39 cellular contexts compared by ENCODE assay signal in genomic region chr21:38072489-38072888, GRCh38.
"Had no signal": no experiment of that assay in that cellular context is flagged by ENCODE, and none has a peak within 500 bp of the region (broad histone marks: within the 10 kb centered on the region; RNA-seq: fewer than 3 reads in every experiment).

No MANE protein-coding gene starts in this region.

- H3K27ac ChIP-seq: adrenal gland, ascending aorta, body of pancreas, brain microvascular endothelial cell, breast epithelium, cardiac muscle cell had no signal

- H3K4me1 Mint-ChIP-seq: activated naive CD4-positive, alpha-beta T cell treated with anti-CD3 and anti-CD28 coated beads, Interleukin-2, amount 50 U/mL, for 24 hours; activated naive CD8-positive, alpha-beta T cell treated with anti-CD3 and anti-CD28 coated beads for 36 hours; activated naive CD8-positive, alpha-beta T cell treated with anti-CD3 and anti-CD28 coated beads, Interleukin-2, amount 10 ng/mL, durations not matched to agents 7 days and 5 days; activated naive CD8-positive, alpha-beta T cell treated with anti-CD3 and anti-CD28 coated beads, Interleukin-2, amount 50 U/mL, for 24 hours; central memory CD8-positive, alpha-beta T cell had no signal

- DNase-seq: activated effector memory CD4-positive, alpha-beta T cell treated with anti-CD3 and anti-CD28 coated beads, Interleukin-2, amount 50 U/mL, for 16 hours; activated effector memory CD4-positive, alpha-beta T cell treated with Interleukin-2 at 50 U/mL for 16 hours; activated gamma-delta T cell; activated gamma-delta T cell treated with Interleukin-2 at 50 U/mL for 16 hours; activated naive CD4-positive, alpha-beta T cell; activated naive CD4-positive, alpha-beta T cell treated with anti-CD3 and anti-CD28 coated beads for 36 hours; activated naive CD4-positive, alpha-beta T cell treated with anti-CD3 and anti-CD28 coated beads, Interleukin-2, amount 10 ng/mL, durations not matched to agents 7 days and 5 days; activated naive CD4-positive, alpha-beta T cell treated with anti-CD3 and anti-CD28 coated beads, Interleukin-2, amount 50 U/mL, for 16 hours; activated naive CD4-positive, alpha-beta T cell treated with Interleukin-2 at 50 U/mL for 16 hours; activated naive CD8-positive, alpha-beta T cell treated with anti-CD3 and anti-CD28 coated beads for 36 hours; activated naive CD8-positive, alpha-beta T cell treated with anti-CD3 and anti-CD28 coated beads, Interleukin-2, amount 10 ng/mL, durations not matched to agents 7 days and 5 days; activated naive CD8-positive, alpha-beta T cell treated with anti-CD3 and anti-CD28 coated beads, Interleukin-2, amount 50 U/mL, for 24 hours; activated T-cell treated with anti-CD3 and anti-CD28 coated beads, Interleukin-2, amount 50 U/mL, for 1 hour; activated T-cell treated with anti-CD3 and anti-CD28 coated beads, Interleukin-2, amount 50 U/mL, for 24 hours; activated T-cell treated with anti-CD3 and anti-CD28 coated beads, Interleukin-2, amount 50 U/mL, for 4 hours; activated T-cell treated with anti-CD3 and anti-CD28 coated beads, Interleukin-2, amount 50 U/mL, for 48 hours; activated T-cell treated with anti-CD3 and anti-CD28 coated beads, Interleukin-2, amount 50 U/mL, for 72 hours; adrenal gland; amniotic stem cell; amygdala; anterior cingulate cortex; aorta; body of pancreas; brain microvascular endothelial cell; caudate nucleus; central memory CD4-positive, alpha-beta T cell; cerebellar nuclear complex had no signal

- H3K9me3 ChIP-seq: adrenal gland, body of pancreas, breast epithelium had no signal

- H3K4me3 Mint-ChIP-seq: activated naive CD4-positive, alpha-beta T cell treated with anti-CD3 and anti-CD28 coated beads for 36 hours; activated naive CD4-positive, alpha-beta T cell treated with anti-CD3 and anti-CD28 coated beads, Interleukin-2, amount 10 ng/mL, durations not matched to agents 7 days and 5 days; activated naive CD4-positive, alpha-beta T cell treated with anti-CD3 and anti-CD28 coated beads, Interleukin-2, amount 50 U/mL, for 24 hours; activated naive CD8-positive, alpha-beta T cell; activated naive CD8-positive, alpha-beta T cell treated with anti-CD3 and anti-CD28 coated beads for 36 hours; activated naive CD8-positive, alpha-beta T cell treated with anti-CD3 and anti-CD28 coated beads, Interleukin-2, amount 10 ng/mL, durations not matched to agents 7 days and 5 days; activated naive CD8-positive, alpha-beta T cell treated with anti-CD3 and anti-CD28 coated beads, Interleukin-2, amount 50 U/mL, for 24 hours; activated T-cell treated with anti-CD3 and anti-CD28 coated beads, Interleukin-2, amount 50 U/mL, for 24 hours; activated T-cell treated with anti-CD3 and anti-CD28 coated beads, Interleukin-2, amount 50 U/mL, for 4 hours; activated T-cell treated with anti-CD3 and anti-CD28 coated beads, Interleukin-2, amount 50 U/mL, for 72 hours; activated T-helper 1 cell treated with anti-CD3 and anti-CD28 coated beads, Interleukin-12 subunit alpha, Interleukin-12 subunit beta, Interleukin-2, Interleukin-4 antibody, amounts not matched to agents 30 ng/mL and 10 ng/mL and 1 ng/mL, durations not matched to agents 14 hours and 24 hours and 36 hours; activated T-helper 17 cell treated with anti-CD3 and anti-CD28 coated beads, Interleukin-2, amount 50 U/mL, for 72 hours; brain; central memory CD8-positive, alpha-beta T cell had no signal

- H3K36me3 Mint-ChIP-seq: activated naive CD4-positive, alpha-beta T cell treated with anti-CD3 and anti-CD28 coated beads, Interleukin-2, amount 10 ng/mL, durations not matched to agents 7 days and 5 days; activated naive CD4-positive, alpha-beta T cell treated with anti-CD3 and anti-CD28 coated beads, Interleukin-2, amount 50 U/mL, for 24 hours; activated naive CD8-positive, alpha-beta T cell; activated naive CD8-positive, alpha-beta T cell treated with anti-CD3 and anti-CD28 coated beads for 36 hours; activated naive CD8-positive, alpha-beta T cell treated with anti-CD3 and anti-CD28 coated beads, Interleukin-2, amount 10 ng/mL, durations not matched to agents 7 days and 5 days; brain had no signal

- H3K4me1 ChIP-seq: adrenal gland, ascending aorta, body of pancreas, breast epithelium had no signal

- H3K27ac Mint-ChIP-seq: activated naive CD4-positive, alpha-beta T cell treated with anti-CD3 and anti-CD28 coated beads for 36 hours; activated naive CD4-positive, alpha-beta T cell treated with anti-CD3 and anti-CD28 coated beads, Interleukin-2, amount 10 ng/mL, durations not matched to agents 7 days and 5 days; activated naive CD4-positive, alpha-beta T cell treated with anti-CD3 and anti-CD28 coated beads, Interleukin-2, amount 50 U/mL, for 24 hours; activated naive CD8-positive, alpha-beta T cell; activated naive CD8-positive, alpha-beta T cell treated with anti-CD3 and anti-CD28 coated beads for 36 hours; activated naive CD8-positive, alpha-beta T cell treated with anti-CD3 and anti-CD28 coated beads, Interleukin-2, amount 10 ng/mL, durations not matched to agents 7 days and 5 days; activated naive CD8-positive, alpha-beta T cell treated with anti-CD3 and anti-CD28 coated beads, Interleukin-2, amount 50 U/mL, for 24 hours; activated T-cell treated with anti-CD3 and anti-CD28 coated beads, Interleukin-2, amount 50 U/mL, for 24 hours; activated T-cell treated with anti-CD3 and anti-CD28 coated beads, Interleukin-2, amount 50 U/mL, for 72 hours; activated T-helper 1 cell treated with anti-CD3 and anti-CD28 coated beads, Interleukin-12 subunit alpha, Interleukin-12 subunit beta, Interleukin-2, Interleukin-4 antibody, amounts not matched to agents 30 ng/mL and 10 ng/mL and 1 ng/mL, durations not matched to agents 14 hours and 24 hours and 36 hours; activated T-helper 17 cell treated with anti-CD3 and anti-CD28 coated beads, Interleukin-2, amount 50 U/mL, for 72 hours; activated T-helper 2 cell treated with anti-CD3 and anti-CD28 coated beads, Interferon-gamma antibody, Interleukin-2, Interleukin-4, amounts not matched to agents 10 μg/mL and 5 μg/mL and 100 μg/mL, durations not matched to agents 14 hours and 24 hours and 36 hours; brain had no signal

- H3K27me3 Mint-ChIP-seq: central memory CD8-positive, alpha-beta T cell had no signal

- FAIRE-seq: bronchial epithelial cell had no signal

- H3K9me3 Mint-ChIP-seq: activated naive CD4-positive, alpha-beta T cell treated with anti-CD3 and anti-CD28 coated beads for 36 hours; activated naive CD4-positive, alpha-beta T cell treated with anti-CD3 and anti-CD28 coated beads, Interleukin-2, amount 10 ng/mL, durations not matched to agents 7 days and 5 days; activated naive CD8-positive, alpha-beta T cell treated with anti-CD3 and anti-CD28 coated beads for 36 hours; activated naive CD8-positive, alpha-beta T cell treated with anti-CD3 and anti-CD28 coated beads, Interleukin-2, amount 50 U/mL, for 24 hours; activated T-cell treated with anti-CD3 and anti-CD28 coated beads, Interleukin-2, amount 50 U/mL, for 24 hours; activated T-cell treated with anti-CD3 and anti-CD28 coated beads, Interleukin-2, amount 50 U/mL, for 4 hours; activated T-helper 1 cell treated with anti-CD3 and anti-CD28 coated beads, Interleukin-12 subunit alpha, Interleukin-12 subunit beta, Interleukin-2, Interleukin-4 antibody, amounts not matched to agents 30 ng/mL and 10 ng/mL and 1 ng/mL, durations not matched to agents 14 hours and 24 hours and 36 hours; activated T-helper 2 cell treated with anti-CD3 and anti-CD28 coated beads, Interferon-gamma antibody, Interleukin-2, Interleukin-4, amounts not matched to agents 10 μg/mL and 5 μg/mL and 100 μg/mL, durations not matched to agents 14 hours and 24 hours and 36 hours had no signal

- ATAC-seq: activated naive CD4-positive, alpha-beta T cell treated with anti-CD3 and anti-CD28 coated beads, Interleukin-2, amount 50 U/mL, for 72 hours; activated naive CD8-positive, alpha-beta T cell treated with anti-CD3 and anti-CD28 coated beads, Interleukin-2, amount 50 U/mL, for 24 hours; activated T-cell treated with anti-CD3 and anti-CD28 coated beads, Interleukin-2, amount 50 U/mL, for 4 hours; activated T-cell treated with anti-CD3 and anti-CD28 coated beads, Interleukin-2, amount 50 U/mL, for 72 hours; activated T-helper 17 cell treated with anti-CD3 and anti-CD28 coated beads, Interleukin-2, amount 50 U/mL, for 72 hours; body of pancreas had no signal

- H3K36me3 ChIP-seq: adrenal gland, ascending aorta, brain microvascular endothelial cell, breast epithelium, cardiac muscle cell had no signal

- H3K27me3 ChIP-seq: adrenal gland, ascending aorta, body of pancreas, brain microvascular endothelial cell, cardiac muscle cell had no signal

- H3K4me3 ChIP-seq: adrenal gland, ascending aorta, body of pancreas, breast epithelium, cardiac muscle cell had no signal
